Comparison of ENCODE assay signal across 16 cellular contexts in genomic region chr4:55925235-55925634, GRCh38.
"Had no signal": no experiment of that assay in that cellular context is flagged by ENCODE, and none has a peak within 500 bp of the region (broad histone marks: within the 10 kb centered on the region; RNA-seq: fewer than 3 reads in every experiment).

No MANE protein-coding gene starts in this region.

- H3K36me3 Mint-ChIP-seq: natural killer cell had no signal

- H3K36me3 ChIP-seq: brain microvascular endothelial cell, colonic mucosa, spleen, upper lobe of right lung had no signal

- H3K9me3 ChIP-seq: colonic mucosa, upper lobe of right lung had no signal

- H3K9me3 Mint-ChIP-seq: activated CD8-positive, alpha-beta T cell treated with anti-CD3 and anti-CD28 coated beads for 36 hours; activated naive CD4-positive, alpha-beta T cell treated with anti-CD3 and anti-CD28 coated beads for 36 hours; central memory CD8-positive, alpha-beta T cell; natural killer cell; stimulated activated naive B cell treated with anti-CD40 and anti-IgM and Interleukin-4, amounts not matched to agents 10 μg/mL and 1 μg/mL and 100 μg/mL, for 72 hours had no signal

- DNase-seq: activated CD4-positive, alpha-beta T cell treated with anti-CD3 and anti-CD28 coated beads for 48 hours; activated CD4-positive, CD25-positive, alpha-beta regulatory T cell; activated CD8-positive, alpha-beta T cell treated with anti-CD3 and anti-CD28 coated beads for 36 hours; activated naive CD4-positive, alpha-beta T cell treated with anti-CD3 and anti-CD28 coated beads for 36 hours; activated T-cell treated with anti-CD3 and anti-CD28 coated beads, Interleukin-2, amount 50 U/mL, for 24 hours; brain microvascular endothelial cell; colonic mucosa; erythroblast; mesendoderm; natural killer cell; posterior cingulate gyrus; retina; spleen; stimulated activated naive B cell treated with anti-CD40 and anti-IgM and Interleukin-4, amounts not matched to agents 10 μg/mL and 1 μg/mL and 100 μg/mL, for 72 hours; upper lobe of right lung had no signal

- H3K27ac ChIP-seq: brain microvascular endothelial cell, colonic mucosa, spleen, upper lobe of right lung had no signal

- H3K27ac Mint-ChIP-seq: activated CD8-positive, alpha-beta T cell treated with anti-CD3 and anti-CD28 coated beads for 36 hours; activated naive CD4-positive, alpha-beta T cell treated with anti-CD3 and anti-CD28 coated beads for 36 hours; activated T-cell treated with anti-CD3 and anti-CD28 coated beads, Interleukin-2, amount 50 U/mL, for 24 hours; natural killer cell; stimulated activated naive B cell treated with anti-CD40 and anti-IgM and Interleukin-4, amounts not matched to agents 10 μg/mL and 1 μg/mL and 100 μg/mL, for 72 hours had no signal

- ATAC-seq: activated CD8-positive, alpha-beta T cell treated with anti-CD3 and anti-CD28 coated beads for 36 hours; natural killer cell; stimulated activated naive B cell treated with anti-CD40 and anti-IgM and Interleukin-4, amounts not matched to agents 10 μg/mL and 1 μg/mL and 100 μg/mL, for 72 hours; upper lobe of right lung had no signal

- H3K27me3 Mint-ChIP-seq: activated CD8-positive, alpha-beta T cell treated with anti-CD3 and anti-CD28 coated beads for 36 hours; activated T-cell treated with anti-CD3 and anti-CD28 coated beads, Interleukin-2, amount 50 U/mL, for 24 hours; central memory CD8-positive, alpha-beta T cell; stimulated activated naive B cell treated with anti-CD40 and anti-IgM and Interleukin-4, amounts not matched to agents 10 μg/mL and 1 μg/mL and 100 μg/mL, for 72 hours had no signal

- H3K27me3 ChIP-seq: brain microvascular endothelial cell, colonic mucosa, spleen, upper lobe of right lung had no signal

- H3K4me1 ChIP-seq: colonic mucosa, upper lobe of right lung had no signal

- H3K4me3 ChIP-seq: colonic mucosa, spleen, upper lobe of right lung had no signal

- H3K4me1 Mint-ChIP-seq: central memory CD8-positive, alpha-beta T cell; natural killer cell had no signal

- H3K4me3 Mint-ChIP-seq: activated CD8-positive, alpha-beta T cell treated with anti-CD3 and anti-CD28 coated beads for 36 hours; activated naive CD4-positive, alpha-beta T cell treated with anti-CD3 and anti-CD28 coated beads for 36 hours; activated T-cell treated with anti-CD3 and anti-CD28 coated beads, Interleukin-2, amount 50 U/mL, for 24 hours; central memory CD8-positive, alpha-beta T cell; natural killer cell; stimulated activated naive B cell treated with anti-CD40 and anti-IgM and Interleukin-4, amounts not matched to agents 10 μg/mL and 1 μg/mL and 100 μg/mL, for 72 hours had no signal
